7 cellular contexts compared by ENCODE assay signal in the genomic region with DNA sequence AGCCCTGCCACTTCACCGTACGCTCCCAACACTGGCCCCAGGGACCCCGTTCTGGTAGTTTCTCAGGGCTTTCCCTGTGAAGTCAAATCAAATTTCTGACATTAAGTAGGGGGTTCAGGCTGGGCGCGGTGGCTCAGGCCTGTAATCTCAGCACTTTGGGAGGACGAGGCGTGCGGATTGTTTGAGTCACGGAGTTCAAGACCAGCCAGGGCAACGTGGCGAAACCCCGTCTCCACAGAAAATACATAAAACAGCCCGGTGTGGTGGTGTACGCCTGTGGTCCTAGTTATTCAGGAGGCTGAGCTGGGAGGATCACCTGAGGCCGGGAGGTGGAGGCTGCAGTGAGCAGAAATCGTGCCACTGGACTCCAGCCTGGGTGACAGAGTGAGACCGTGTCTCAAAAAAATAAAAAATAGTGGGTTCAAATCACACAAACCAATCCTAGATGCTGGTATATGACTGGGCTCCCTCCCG. TPM values are rescaled to one million over a fixed set of nuclear protein-coding genes. Genes with fewer than 3 reads are reported as not detected.
A peak's percentile ranks its signal among the peaks of the same experiment; 100 is the strongest.
DNase-seq lines count a peak whose midpoint lies in the region; ATAC-seq and TF ChIP-seq lines count a peak whose summit lies in the region.

No MANE protein-coding gene starts in this region.

- H3K27me3 ChIP-seq in parathyroid adenoma (ENCODE audit: control insufficient read depth, insufficient read depth, low read length), result no peaks in the 10 kb centered on the region

- no peaks in the 10 kb centered on the region for H3K36me3 ChIP-seq in parathyroid adenoma (ENCODE audit: control insufficient read depth, insufficient read depth, low read length)

- DNase-seq in activated CD4-positive, alpha-beta T cell treated with anti-CD3 and anti-CD28 coated beads, Interleukin-2, amount 50 U/mL, for 24 hours (ENCODE audit: low read depth in 1 of 2, low spot score in 1 of 2), result peak; percentile 33 to 41
- no peak for DNase-seq in epithelial cell of proximal tubule (ENCODE audit: low read depth)
- no peak for DNase-seq in middle frontal gyrus (ENCODE audit: extremely low spot score, low spot score)
- no peak for DNase-seq in cerebellar cortex (ENCODE audit: low spot score)
- DNase-seq in posterior vena cava (ENCODE audit: low spot score), result no peak

- peaks cover 4% of the 10 kb centered on the region for H3K4me1 ChIP-seq in parathyroid adenoma

- H3K4me3 ChIP-seq in epithelial cell of proximal tubule (ENCODE audit: low read depth, low read length) (peak overlapping the region; percentile 98), parathyroid adenoma (ENCODE audit: low read depth, low read length) (peak overlapping the region; percentile 80)

- peak overlapping the region; percentile 95 for H2AFZ ChIP-seq in parathyroid adenoma

- H3K27ac ChIP-seq in parathyroid adenoma, result peak overlapping the region; percentile 83

- TF ChIP-seq CTCF in epithelial cell of proximal tubule (conservative IDR thresholded peaks at IDR 0.05; ENCODE audit: low read depth, low read length), result no peak
- no peak for TF ChIP-seq CTCF in parathyroid adenoma (IDR thresholded peaks at IDR 0.05)

- no peak overlapping the region for H3K9ac ChIP-seq in parathyroid adenoma

- H3K4me2 ChIP-seq in parathyroid adenoma (ENCODE audit: low read length), result peak overlapping the region; percentile 83

- H3K79me2 ChIP-seq in parathyroid adenoma, result no peaks in the 10 kb centered on the region

- no peaks in the 10 kb centered on the region for H3K9me3 ChIP-seq in parathyroid adenoma (ENCODE audit: control insufficient read depth, low read length)

- intact Hi-C loops in posterior vena cava (cut with DNase I), result no loop called here

- ATAC-seq in HG03064 (IDR thresholded peaks at IDR 0.05; ENCODE audit: low read depth, unreplicated experiment), result peak; percentile 10

RNA-seq across cellular contexts. Expression of gene CYBC1, which starts 0.6 kb away (rescaled TPM):
- total RNA-seq in epithelial cell of proximal tubule (72.1 and 78.8 TPM in 2 replicates), posterior vena cava (10 to 100 TPM; 55.5 to 77.9 TPM)

RNA-seq across cellular contexts. Expression of gene NARF, which starts 8.6 kb away (rescaled TPM):
- total RNA-seq in epithelial cell of proximal tubule (45.4 and 64.4 TPM in 2 replicates), posterior vena cava (10 to 100 TPM; 34.2 to 37.1 TPM)

RNA-seq across cellular contexts. Expression of gene OGFOD3, which starts 31.5 kb away (rescaled TPM):
- total RNA-seq in epithelial cell of proximal tubule, result 29.4 and 63.9 TPM in 2 replicates
- total RNA-seq in posterior vena cava, result 10 to 100 TPM; 21.0 to 26.8 TPM

RNA-seq across cellular contexts. Expression of gene HEXD, which starts 31.8 kb away (rescaled TPM):
- 10.7 and 11.4 TPM in 2 replicates for total RNA-seq in epithelial cell of proximal tubule
- 10 to 100 TPM; 10.0 to 16.4 TPM for total RNA-seq in posterior vena cava

Comparison
In these comparisons a context has a peak if more than half of its experiments do, and no peak if none do; other contexts are left out.
1. DNase-seq: peak in activated CD4-positive, alpha-beta T cell treated with anti-CD3 and anti-CD28 coated beads, Interleukin-2, amount 50 U/mL, for 24 hours (2 of 2); none in epithelial cell of proximal tubule (single experiment), middle frontal gyrus (single experiment), cerebellar cortex (single experiment) and posterior vena cava (single experiment).